ENCODE assay signal across 22 cellular contexts in genomic region chr20:23309781-23310180, GRCh38.
"Had no signal": no experiment of that assay in that cellular context is flagged by ENCODE, and none has a peak within 500 bp of the region (broad histone marks: within the 10 kb centered on the region; RNA-seq: fewer than 3 reads in every experiment).

No MANE protein-coding gene starts in this region.

- DNase-seq: KBM-7; MV-4-11; NCI-H1048; NCI-H1105; NCI-H1417 treated with DMSO at 0.1 percent for 48 hours; NCI-H146; NCI-H1694 treated with DMSO at 0.1 percent for 48 hours; NCI-H1930; NCI-H2081; NCI-H2107; NCI-H2227 treated with DMSO at 0.1 percent for 48 hours; NCI-H524; NCI-H526 treated with DMSO at 0.1 percent for 48 hours; NCI-H774; NK-92 treated with Interleukin-12 subunit alpha and Interleukin-12 subunit beta, amount 100 ng/mL, for 24 hours; PC-3; Right ventricle myocardium superior; SJCRH30; T-helper 1 cell had no signal

- H3K9me3 ChIP-seq: SJCRH30 had no signal

- H3K27ac ChIP-seq: HL-60, SJCRH30 had no signal

- ATAC-seq: Panc1, PC-3, SK-N-SH treated with all-trans-retinoic acid at 6 μM for 48 hours had no signal

- H3K4me3 ChIP-seq: SJCRH30 had no signal

- H3K36me3 ChIP-seq: SJCRH30 had no signal

- H3K27me3 ChIP-seq: SJCRH30 had no signal

- H3K4me1 ChIP-seq: SJCRH30 had no signal
